In the genomic region with DNA sequence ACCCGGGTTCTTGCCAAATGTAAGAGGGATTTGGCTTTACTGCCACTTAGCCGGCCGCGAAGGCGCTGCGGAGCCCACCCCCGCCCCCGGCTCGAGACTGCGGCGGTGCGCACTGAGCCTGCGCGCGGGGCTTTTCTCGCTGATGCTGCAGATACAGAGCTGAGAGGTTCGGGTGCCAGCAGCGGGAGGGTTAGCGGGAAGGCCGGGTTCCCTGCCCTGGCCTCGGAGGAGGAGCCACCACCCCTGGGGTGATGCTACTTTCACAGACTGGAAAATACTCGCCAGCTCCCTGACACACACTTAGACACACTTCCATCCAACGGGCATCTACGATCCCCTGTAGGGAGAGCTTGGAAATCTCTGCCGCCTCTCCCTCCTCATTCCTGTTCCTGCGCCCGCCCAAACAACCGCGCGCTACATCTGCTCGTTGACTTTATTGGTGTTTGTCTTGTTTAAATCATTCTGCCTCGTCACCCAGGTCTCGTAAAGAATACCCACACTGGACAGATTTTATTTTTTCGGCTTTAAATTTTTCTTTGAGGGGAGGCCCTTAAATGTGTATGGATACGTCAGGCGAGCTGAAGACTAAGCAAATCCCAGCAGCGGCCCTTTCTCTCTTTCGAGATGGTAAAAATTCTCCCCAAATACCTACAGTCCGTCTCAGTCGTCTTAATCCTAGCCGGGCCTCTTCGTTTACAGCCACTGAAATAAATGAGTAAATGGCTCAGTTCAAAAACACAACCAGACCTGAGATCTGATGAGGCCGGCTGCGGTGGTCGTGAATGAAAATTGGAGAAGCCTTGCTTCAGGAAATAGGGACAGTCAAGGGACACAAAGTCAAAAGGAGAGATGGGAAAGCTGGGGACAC, we compare ENCODE assay signal across 8 cellular contexts. TPM values are rescaled to one million over a fixed set of nuclear protein-coding genes. Genes with fewer than 3 reads are reported as not detected.
DNase-seq lines count a peak whose midpoint lies in the region; ATAC-seq and TF ChIP-seq lines count a peak whose summit lies in the region.

No MANE protein-coding gene starts in this region.

- no peaks in the 10 kb centered on the region for H3K36me3 ChIP-seq in PC-3 (ENCODE audit: low read depth, low read length)
- no peaks in the 10 kb centered on the region for H3K36me3 ChIP-seq in muscle layer of colon (ENCODE audit: insufficient read depth, low read length)

- no peaks in the 10 kb centered on the region for H3K79me2 ChIP-seq in PC-3 (ENCODE audit: low read length)

- H3K9me3 Mint-ChIP-seq in activated CD4-positive, alpha-beta T cell treated with anti-CD3 and anti-CD28 coated beads for 36 hours (ENCODE audit: low read depth) = no peaks in the 10 kb centered on the region

- H3K9me3 ChIP-seq in PC-3 (ENCODE audit: low read length) (no peaks in the 10 kb centered on the region), muscle layer of colon (ENCODE audit: low read length) (no peaks in the 10 kb centered on the region)

- H4K20me1 ChIP-seq in PC-3 (ENCODE audit: low read length) = no peaks in the 10 kb centered on the region

- no peak overlapping the region for H3K27ac Mint-ChIP-seq in activated CD4-positive, alpha-beta T cell treated with anti-CD3 and anti-CD28 coated beads for 36 hours

- intact Hi-C loops in activated CD4-positive, alpha-beta T cell treated with anti-CD3 and anti-CD28 coated beads for 36 hours (cut with DNase I, micrococcal nuclease) = no loop called here
- intact Hi-C loops in PC-3 (cut with micrococcal nuclease) = loop anchor here (5.0 to 10.0 kb wide), 7 partner anchors 144 to 1627 kb away; no protein-coding TSS in a partner anchor

- no TSS peak for BruUV-seq in PC-3 (replicated peaks; lab: Mats Ljungman, UMichigan)

- no peaks in the 10 kb centered on the region for H3K9me2 ChIP-seq in PC-3 (replicated peaks; ENCODE audit: low read length)

- H3K36me3 Mint-ChIP-seq in activated CD4-positive, alpha-beta T cell treated with anti-CD3 and anti-CD28 coated beads for 36 hours (ENCODE audit: low read depth) = no peaks in the 10 kb centered on the region

- POLR2A ChIA-PET in activated CD4-positive, alpha-beta T cell treated with anti-CD3 and anti-CD28 coated beads for 36 hours (lab: Charles Lee) = no interaction called here
- POLR2A ChIA-PET in PC-3 (lab: Charles Lee; ENCODE audit: unreplicated experiment) = interaction anchor here (0.7 kb wide), 1 partner anchor 39 kb away, joined by 3 read pairs; no protein-coding TSS in a partner anchor

- CTCF ChIA-PET in activated CD4-positive, alpha-beta T cell treated with anti-CD3 and anti-CD28 coated beads for 36 hours (lab: Charles Lee) = interaction anchor here (1.4 kb wide), 1 partner anchor 14 kb away, joined by 3 read pairs; no protein-coding TSS in a partner anchor
- CTCF ChIA-PET in PC-3 (lab: Charles Lee) = no interaction called here

- H3K9ac ChIP-seq in PC-3 (ENCODE audit: low read length) (0 out of 2 replicates have a peak overlapping the region, but pooled peaks have one; percentile 7), muscle layer of colon (ENCODE audit: low read length) (peak overlapping the region; percentile 54)

- H3K27me3 ChIP-seq in PC-3 (ENCODE audit: low read length) (no peaks in the 10 kb centered on the region), muscle layer of colon (ENCODE audit: control insufficient read depth in 1 of 2, insufficient read depth in 2 of 2, low read length in 2 of 2) (no peaks in the 10 kb centered on the region)

- no peak overlapping the region for H3K27ac ChIP-seq in PC-3 (ENCODE audit: low read length)
- H3K27ac ChIP-seq in muscle layer of colon (ENCODE audit: low read depth, low read length) = peak overlapping the region; percentile 83

- H3K4me1 ChIP-seq in PC-3 (ENCODE audit: insufficient read depth, low read length) (peaks cover 10% of the 10 kb centered on the region; the same call in 1 of the 2 replicates), muscle layer of colon (ENCODE audit: insufficient read depth, low read length) (no peaks in the 10 kb centered on the region)

- H3K27me3 Mint-ChIP-seq in activated CD4-positive, alpha-beta T cell treated with anti-CD3 and anti-CD28 coated beads for 36 hours = peaks cover 50% of the 10 kb centered on the region

- H3F3A ChIP-seq in PC-3 (ENCODE audit: low read length, unreplicated experiment) = no peaks in the 10 kb centered on the region

- peak overlapping the region; percentile 91 for H2AFZ ChIP-seq in PC-3 (ENCODE audit: low read length)

- ATAC-seq in activated CD4-positive, alpha-beta T cell treated with anti-CD3 and anti-CD28 coated beads for 36 hours = no peak
- ATAC-seq in PC-3 (peak; percentile 26), esophagus mucosa (peak; percentile 15), HG02610 (IDR thresholded peaks at IDR 0.05; ENCODE audit: unreplicated experiment) (no peak)

- peaks cover 38% of the 10 kb centered on the region for H3K4me1 Mint-ChIP-seq in activated CD4-positive, alpha-beta T cell treated with anti-CD3 and anti-CD28 coated beads for 36 hours

- DNase-seq in activated CD4-positive, alpha-beta T cell treated with anti-CD3 and anti-CD28 coated beads for 36 hours = peak; percentile 19
- DNase-seq in activated CD4-positive, alpha-beta T cell treated with anti-CD3 and anti-CD28 coated beads, Interleukin-2, amount 50 U/mL, for 48 hours = no peak
- DNase-seq in PC-3 (peak; percentile 25), GDM1 (lab: John Stamatoyannopoulos, UW) (no peak), NCI-H2171 (lab: John Stamatoyannopoulos, UW) (no peak)

- H3K4me3 ChIP-seq in PC-3 (ENCODE audit: low read length) (peak overlapping the region; percentile 79), muscle layer of colon (ENCODE audit: low read depth in 1 of 2, low read length in 2 of 2) (peak overlapping the region; percentile 73 to 83)

- H3K4me2 ChIP-seq in PC-3 (ENCODE audit: low read length) = peak overlapping the region; percentile 93

- H3K4me3 Mint-ChIP-seq in activated CD4-positive, alpha-beta T cell treated with anti-CD3 and anti-CD28 coated beads for 36 hours = peak overlapping the region; percentile 56

- no peak for TF ChIP-seq CTCF in PC-3 (conservative IDR thresholded peaks at IDR 0.05; ENCODE audit: low read depth, low read length)

RNA-seq across cellular contexts. Expression of a gene that starts 1.9 kb away (rescaled TPM):
- not detected for total RNA-seq in activated CD4-positive, alpha-beta T cell treated with anti-CD3 and anti-CD28 coated beads for 36 hours
- total RNA-seq in PC-3 (2014; rRNA removed) (1.8 and 1.9 TPM in 2 replicates), esophagus mucosa (13.6 TPM)

Comparison
In these comparisons a context has a peak if more than half of its experiments do, and no peak if none do; other contexts are left out.
1. DNase-seq: peak in activated CD4-positive, alpha-beta T cell treated with anti-CD3 and anti-CD28 coated beads for 36 hours (single experiment) and PC-3 (single experiment); none in activated CD4-positive, alpha-beta T cell treated with anti-CD3 and anti-CD28 coated beads, Interleukin-2, amount 50 U/mL, for 48 hours (0 of 2), GDM1 (single experiment) and NCI-H2171 (single experiment).
2. ATAC-seq: peak in PC-3 (single experiment) and esophagus mucosa (single experiment); none in activated CD4-positive, alpha-beta T cell treated with anti-CD3 and anti-CD28 coated beads for 36 hours (single experiment) and HG02610 (single experiment).